Comparison of ENCODE assay signal across 1 cellular context in genomic region chrX:10172867-10173266, GRCh38.
TF ChIP-seq lines count a peak whose summit lies in the region.

No MANE protein-coding gene starts in this region.

TF ChIP-seq in WTC11, 78 proteins besides CTCF, POLR2A, EP300 and RAD21 (continued from another document):
- TF ChIP-seq E2F1 (CRISPR knock-in tag; IDR thresholded peaks at IDR 0.05) (no peak), ATF3 (CRISPR knock-in tag; conservative IDR thresholded peaks at IDR 0.05) (no peak), GTF2I (CRISPR knock-in tag; conservative IDR thresholded peaks at IDR 0.05) (no peak), RELA (CRISPR knock-in tag; IDR thresholded peaks at IDR 0.05; ENCODE audit: borderline replicate concordance) (no peak), SMAD4 (CRISPR knock-in tag; IDR thresholded peaks at IDR 0.05) (no peak)
TF ChIP-seq in WTC11: peak in this region for 0.
